Comparison of ENCODE assay signal across 8 cellular contexts in genomic region chr1:211258310-211258755, GRCh38. TPM values are rescaled to one million over a fixed set of nuclear protein-coding genes. Genes with fewer than 3 reads are reported as not detected.
DNase-seq lines count a peak whose midpoint lies in the region; ATAC-seq and TF ChIP-seq lines count a peak whose summit lies in the region.

No MANE protein-coding gene starts in this region.

- H3K9ac ChIP-seq in SU-DHL-6 (ENCODE audit: low read length) (peak overlapping the region; percentile 88), parathyroid adenoma (peak overlapping the region; percentile 89)

- H3K27me3 ChIP-seq in SU-DHL-6 (ENCODE audit: low read length) (no peaks in the 10 kb centered on the region), parathyroid adenoma (ENCODE audit: control insufficient read depth, insufficient read depth, low read length) (no peaks in the 10 kb centered on the region), transverse colon (no peaks in the 10 kb centered on the region)

- TF ChIP-seq POLR2A in transverse colon (IDR thresholded peaks at IDR 0.05), result peak; percentile 73

- H3K36me3 ChIP-seq in SU-DHL-6 (ENCODE audit: low read length), result peaks cover 8% of the 10 kb centered on the region; the same call in 1 of the 2 replicates
- no peaks in the 10 kb centered on the region for H3K36me3 ChIP-seq in parathyroid adenoma (ENCODE audit: control insufficient read depth, insufficient read depth, low read length)
- H3K36me3 ChIP-seq in transverse colon, result no peaks in the 10 kb centered on the region

- in situ Hi-C loops in transverse colon (cut with MboI; ENCODE audit: low pct_ligation_motif_present in 1 of 4, low pct_unique_long_range_greater_than_20kb in 1 of 4, low sequenced_read_pairs in 3 of 4), result no loop called here

- H4K20me1 ChIP-seq in SU-DHL-6 (ENCODE audit: low read depth, low read length), result no peaks in the 10 kb centered on the region

- peak overlapping the region; percentile 66 for H3K4me3 ChIP-seq in SU-DHL-6 (ENCODE audit: insufficient read depth, low read length, poor library complexity, severe bottlenecking)
- H3K4me3 ChIP-seq in parathyroid adenoma (ENCODE audit: low read depth, low read length), result peak overlapping the region; percentile 90
- peak overlapping the region; percentile 52 to 96 (median 85) for H3K4me3 ChIP-seq in transverse colon

- ATAC-seq in HG02571 (IDR thresholded peaks at IDR 0.05; ENCODE audit: unreplicated experiment) (peak; percentile 32), Right ventricle myocardium superior (ENCODE audit: poor library complexity) (peak; percentile 65)

- peak; percentile 80 for DNase-seq in ELR (ENCODE audit: low read depth)
- DNase-seq in NCI-H1092 (lab: John Stamatoyannopoulos, UW), result peak; percentile 87
- DNase-seq in activated naive CD8-positive, alpha-beta T cell treated with anti-CD3 and anti-CD28 coated beads, Interleukin-2, amount 50 U/mL, for 16 hours (ENCODE audit: low read depth, low spot score), result peak; percentile 11
- peak; percentile 90 for DNase-seq in Right ventricle myocardium superior
- DNase-seq in transverse colon, result peak; percentile 84

- intact Hi-C loops in Right ventricle myocardium superior (cut with DNase I), result no loop called here
- intact Hi-C loops in transverse colon (cut with DNase I; ENCODE audit: low total_unique reads), result no loop called here

- H3K4me2 ChIP-seq in SU-DHL-6 (ENCODE audit: low read depth, low read length, poor library complexity, severe bottlenecking), result peak overlapping the region; percentile 87
- peak overlapping the region; percentile 81 for H3K4me2 ChIP-seq in parathyroid adenoma (ENCODE audit: low read length)

- H3K27ac ChIP-seq in SU-DHL-6 (ENCODE audit: low read depth, low read length) (peak overlapping the region; percentile 85), parathyroid adenoma (peak overlapping the region; percentile 100), transverse colon (peak overlapping the region; percentile 98 to 100 (median 100))

- H3K4me1 ChIP-seq in parathyroid adenoma (peaks cover 5% of the 10 kb centered on the region), transverse colon (peaks cover 5 to 22% (median 19%) of the 10 kb centered on the region in 4 donors)

- H3K9me3 ChIP-seq in SU-DHL-6 (ENCODE audit: insufficient read depth, low read length) (no peaks in the 10 kb centered on the region), parathyroid adenoma (ENCODE audit: control insufficient read depth, low read length) (no peaks in the 10 kb centered on the region), transverse colon (no peaks in the 10 kb centered on the region)

- H3K79me2 ChIP-seq in SU-DHL-6 (ENCODE audit: insufficient read depth, low read length) (peaks cover 29% of the 10 kb centered on the region), parathyroid adenoma (no peaks in the 10 kb centered on the region)

- TF ChIP-seq CTCF in SU-DHL-6 (IDR thresholded peaks at IDR 0.05; ENCODE audit: insufficient read depth, low read length, poor library complexity, severe bottlenecking), result no peak
- no peak for TF ChIP-seq CTCF in parathyroid adenoma (IDR thresholded peaks at IDR 0.05)
- TF ChIP-seq CTCF in transverse colon (IDR thresholded peaks at IDR 0.05), result no peak

- H3F3A ChIP-seq in SU-DHL-6 (ENCODE audit: insufficient read depth), result peaks cover 13% of the 10 kb centered on the region; the same call in 1 of the 2 replicates

- H3K9me2 ChIP-seq in SU-DHL-6 (replicated peaks; ENCODE audit: insufficient read depth, low read length), result no peaks in the 10 kb centered on the region

- no peak for TF ChIP-seq EP300 in transverse colon (IDR thresholded peaks at IDR 0.05; ENCODE audit: low read depth)

- WGBS in transverse colon (ENCODE audit: low coverage in 1 of 2), 2 donors, result 0 to 3% methylated on average over 6 to 17 of the region's 17 CpGs

- peak overlapping the region; percentile 81 for H2AFZ ChIP-seq in SU-DHL-6 (ENCODE audit: low read depth, low read length, severe bottlenecking)
- H2AFZ ChIP-seq in parathyroid adenoma, result peak overlapping the region; percentile 88

RNA-seq across cellular contexts. Expression of gene RCOR3, which starts 0.8 kb away (rescaled TPM):
- 52.0 TPM for total RNA-seq in Right ventricle myocardium superior
- total RNA-seq in transverse colon, result 10 to 100 TPM; 52.2 to 77.6 (median 72.1) TPM

Comparison
In these comparisons a context has a peak if more than half of its experiments do, and no peak if none do; other contexts are left out.
1. Peak in every context shown above with its lines: DNase-seq, ATAC-seq, H3K4me3 ChIP-seq and H3K27ac ChIP-seq.
2. DNase-seq: peak in every context shown above with its lines; median percentile 90 in Right ventricle myocardium superior; 87 in NCI-H1092; 84 in transverse colon; 80 in ELR; 11 in activated naive CD8-positive, alpha-beta T cell treated with anti-CD3 and anti-CD28 coated beads, Interleukin-2, amount 50 U/mL, for 16 hours.